In the genomic region with DNA sequence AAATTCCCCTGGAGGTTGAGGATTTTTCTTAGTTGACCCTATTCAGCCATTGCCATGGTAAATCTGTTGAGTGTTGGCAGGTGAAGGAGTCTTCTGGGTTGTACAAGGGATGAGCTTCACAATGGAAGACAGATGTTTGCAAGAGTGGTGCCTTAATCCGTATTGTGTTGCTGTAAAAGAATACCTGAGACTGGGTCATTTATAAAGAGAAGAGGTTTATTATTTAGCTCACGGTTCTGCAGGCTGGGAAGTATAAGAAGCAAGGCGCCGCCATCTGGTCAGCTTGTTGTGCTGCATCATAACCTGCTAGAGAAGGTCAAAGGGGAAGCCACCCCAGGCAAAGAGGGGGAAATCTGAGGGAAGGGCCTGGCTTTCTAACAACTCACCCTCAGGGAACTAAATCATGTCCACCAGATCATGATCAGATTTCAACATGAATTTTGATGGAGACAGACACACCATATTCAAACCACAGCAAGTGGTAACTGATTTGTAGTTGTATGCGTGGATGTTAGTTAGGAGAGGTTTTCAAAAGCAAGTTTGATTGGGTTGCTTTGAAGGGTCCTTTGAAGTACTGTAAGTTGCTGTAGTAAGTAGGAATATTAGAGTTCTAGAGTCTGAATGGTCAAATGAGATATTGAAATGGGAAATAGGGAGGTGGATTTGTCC, we compare ENCODE assay signal across 8 cellular contexts. TPM values are rescaled to one million over a fixed set of nuclear protein-coding genes. Genes with fewer than 3 reads are reported as not detected.
DNase-seq lines count a peak whose midpoint lies in the region; ATAC-seq and TF ChIP-seq lines count a peak whose summit lies in the region.

No MANE protein-coding gene starts in this region.

- H3K4me2 ChIP-seq in H9 (ENCODE audit: insufficient read depth, insufficient read length, low read length): no peak overlapping the region

- H3K14ac ChIP-seq in H9 (ENCODE audit: insufficient read depth, low read length): no peak overlapping the region

- no peak overlapping the region for H4K91ac ChIP-seq in H9 (ENCODE audit: insufficient read length, low read depth, low read length)

- no peaks in the 10 kb centered on the region for H3K36me3 ChIP-seq in lung (ENCODE audit: control insufficient read depth in 2 of 2, insufficient read depth in 2 of 2, low read length in 2 of 2)

- peak overlapping the region; percentile 1 for H3K27ac Mint-ChIP-seq in CD4-positive, alpha-beta T cell
- H3K27ac Mint-ChIP-seq in H9: peak overlapping the region in 2 of 3 experiments; percentile 73 to 81; a peak in 4 of 7 replicates

- DNase-seq in CD4-positive, alpha-beta T cell: peak; percentile 25 to 58 (median 42)
- DNase-seq in H9 (peak; percentile 73), NCI-H2196 (lab: John Stamatoyannopoulos, UW; ENCODE audit: unreplicated experiment) (peak; percentile 45), ecto neural progenitor cell (ENCODE audit: low spot score) (peak; percentile 80), lung (ENCODE audit: low spot score) (peak; percentile 62)
- DNase-seq in activated CD4-positive, alpha-beta T cell treated with anti-CD3 and anti-CD28 coated beads for 24 hours (ENCODE audit: low read depth in 2 of 2): peak; percentile 14 to 23
- DNase-seq in stimulated activated CD4-positive, alpha-beta T cell treated with anti-CD3 and anti-CD28 coated beads, TNF-alpha, amount 100 ng/mL, for 4 hours (ENCODE audit: low read depth in 3 of 3): peak; percentile 4 to 21 (median 16)

- H3K4me3 ChIP-seq in lung: no peak overlapping the region

- CTCF ChIA-PET in CD4-positive, alpha-beta T cell (lab: Charles Lee): interaction anchor here (0.8 to 1.9 kb wide), 8 partner anchors 13 to 453 kb away, joined by 3 to 9 read pairs (median 4); a partner anchor contains a TSS

- H2BK5ac ChIP-seq in H9 (ENCODE audit: insufficient read length, low read length): no peak overlapping the region

- H3K23me2 ChIP-seq in H9 (ENCODE audit: insufficient read length, low read depth, low read length, poor library complexity, severe bottlenecking): peaks cover 6% of the 10 kb centered on the region

- H3K36me3 Mint-ChIP-seq in CD4-positive, alpha-beta T cell (ENCODE audit: low read depth): peaks cover 9% of the 10 kb centered on the region
- no peaks in the 10 kb centered on the region for H3K36me3 Mint-ChIP-seq in H9 (ENCODE audit: insufficient read depth in 1 of 3, low read depth in 3 of 3)

- no peak overlapping the region for H2BK20ac ChIP-seq in H9 (ENCODE audit: low read depth, low read length, poor library complexity, severe bottlenecking)

- H2AK5ac ChIP-seq in H9 (ENCODE audit: insufficient read length, low read length): no peak overlapping the region

- H3K27ac ChIP-seq in CD4-positive, alpha-beta T cell (ENCODE audit: low read depth, low read length): no peak overlapping the region
- no peak overlapping the region for H3K27ac ChIP-seq in H9 (ENCODE audit: insufficient read length, low read depth, low read length)
- H3K27ac ChIP-seq in lung (ENCODE audit: low read depth in 1 of 2, low read length in 1 of 2): no peak overlapping the region

- H3K27me3 ChIP-seq in CD4-positive, alpha-beta T cell (ENCODE audit: control insufficient read depth, insufficient read depth, low read length): no peaks in the 10 kb centered on the region
- H3K27me3 ChIP-seq in H9 (ENCODE audit: insufficient read depth, low read length) (no peaks in the 10 kb centered on the region), lung (ENCODE audit: control insufficient read depth, insufficient read depth) (no peaks in the 10 kb centered on the region)

- no peak overlapping the region for H3K9ac ChIP-seq in H9 (ENCODE audit: extremely low read depth, insufficient read length, low read length)

- H3K18ac ChIP-seq in H9 (ENCODE audit: insufficient read length, low read depth, low read length): no peak overlapping the region

- peak; percentile 53 for TF ChIP-seq CTCF in CD4-positive, alpha-beta T cell (IDR thresholded peaks at IDR 0.05)
- TF ChIP-seq CTCF in H9 (conservative IDR thresholded peaks at IDR 0.05): peak; percentile 83
- TF ChIP-seq CTCF in lung (IDR thresholded peaks at IDR 0.05; ENCODE audit: control extremely low read depth, extremely low read depth): peak; percentile 50

- peaks cover 30% of the 10 kb centered on the region for H3K4me1 Mint-ChIP-seq in CD4-positive, alpha-beta T cell (ENCODE audit: low read depth)
- H3K4me1 Mint-ChIP-seq in H9: peaks cover 28 to 32% of the 10 kb centered on the region in 2 experiments

- no peak overlapping the region for H3K23ac ChIP-seq in H9 (ENCODE audit: insufficient read length, low read depth, low read length)

- no peaks in the 10 kb centered on the region for H4K20me1 ChIP-seq in H9 (ENCODE audit: control insufficient read depth, insufficient read depth, insufficient read length)

- POLR2A ChIA-PET in CD4-positive, alpha-beta T cell (lab: Charles Lee): interaction anchor here (0.7 to 1.4 kb wide), 3 partner anchors 30 to 679 kb away, joined by 3 to 12 read pairs (median 4); a partner anchor contains a TSS

- no peaks in the 10 kb centered on the region for H3K9me3 Mint-ChIP-seq in CD4-positive, alpha-beta T cell
- no peaks in the 10 kb centered on the region; a peak in 1 of 5 replicates for H3K9me3 Mint-ChIP-seq in H9

- no peaks in the 10 kb centered on the region; the same call in 1 of the 2 replicates for H3K4me1 ChIP-seq in H9 (ENCODE audit: insufficient read depth, low read length)
- H3K4me1 ChIP-seq in lung (ENCODE audit: control insufficient read depth in 2 of 2, insufficient read depth in 2 of 2, low read length in 2 of 2): peaks cover 1 to 19% of the 10 kb centered on the region in 2 donors

- H2BK120ac ChIP-seq in H9 (ENCODE audit: low read depth, low read length, poor library complexity, severe bottlenecking): no peak overlapping the region

- intact Hi-C loops in CD4-positive, alpha-beta T cell (cut with DNase I, micrococcal nuclease): loop anchor here (1.0 to 10.0 kb wide), 5 partner anchors 138 to 676 kb away; a partner anchor contains a TSS

- peak; percentile 25 for ATAC-seq in CD4-positive, alpha-beta T cell (ENCODE audit: poor library complexity)
- ATAC-seq in lung (ENCODE audit: insufficient read depth, low FRiP score) (no peak), HG03135 (IDR thresholded peaks at IDR 0.05; ENCODE audit: unreplicated experiment) (no peak)

- H3K79me2 ChIP-seq in H9 (ENCODE audit: insufficient read depth, low read length): no peaks in the 10 kb centered on the region; the same call in 1 of the 2 replicates

- no peak overlapping the region for H4K8ac ChIP-seq in H9 (replicated peaks; ENCODE audit: insufficient read length, low read depth, low read length)

- H3T11ph ChIP-seq in H9 (ENCODE audit: low read length): no peak overlapping the region

- H3K27me3 Mint-ChIP-seq in CD4-positive, alpha-beta T cell: peaks cover 3% of the 10 kb centered on the region
- no peaks in the 10 kb centered on the region for H3K27me3 Mint-ChIP-seq in H9 (ENCODE audit: low read depth)

- no peak overlapping the region for H3K4ac ChIP-seq in H9 (ENCODE audit: low read depth, low read length)

- peak overlapping the region; percentile 71 for H3K4me3 Mint-ChIP-seq in CD4-positive, alpha-beta T cell
- H3K4me3 Mint-ChIP-seq in H9: peak overlapping the region; percentile 30 to 96; a peak in 4 of 5 replicates

- H3K9me3 ChIP-seq in CD4-positive, alpha-beta T cell (ENCODE audit: control insufficient read depth, low read length): no peaks in the 10 kb centered on the region
- H3K9me3 ChIP-seq in H9 (ENCODE audit: control insufficient read depth, low read depth, low read length) (no peaks in the 10 kb centered on the region), lung (ENCODE audit: control insufficient read depth in 2 of 2, insufficient read depth in 1 of 2, low read length in 1 of 2) (no peaks in the 10 kb centered on the region)

- no peak overlapping the region for H2AFZ ChIP-seq in H9 (ENCODE audit: low read length)

- no peak overlapping the region for H2BK12ac ChIP-seq in H9 (ENCODE audit: insufficient read length, low read depth, low read length)

- no peak overlapping the region for H2BK15ac ChIP-seq in H9 (ENCODE audit: low read depth, low read length)

- WGBS in H9 (ENCODE audit: extremely low coverage, insufficient read length, low lambda C conversion rate): 100% methylated on average over 1 of the region's 5 CpGs
- 36 to 40% methylated on average over 5 of the region's 5 CpGs for WGBS in lung, 2 donors

- H4K5ac ChIP-seq in H9 (ENCODE audit: insufficient read length, low read depth, low read length): no peak overlapping the region

- H3K79me1 ChIP-seq in H9 (ENCODE audit: insufficient read depth, low read depth, low read length, poor library complexity, severe bottlenecking): peaks cover 3% of the 10 kb centered on the region

- no peak overlapping the region for H3K56ac ChIP-seq in H9 (ENCODE audit: insufficient read length, low read depth, low read length)

RNA-seq across cellular contexts. Expression of a gene that starts 2.5 kb away (rescaled TPM):
- 10 to 100 TPM; 69.6 to 74.7 TPM for total RNA-seq in CD4-positive, alpha-beta T cell
- total RNA-seq in H9 (2021) (164 TPM in 2 replicates), lung (100 to 1,000 TPM in 1 of 2 donors, 10 to 100 TPM in 1; 75.8 to 122 TPM)
- polyA plus RNA-seq in lung: 10 to 100 TPM in 1 of 2 donors, 1 to 10 TPM in 1; 9.4 to 25.7 TPM

Comparison
In these comparisons a context has a peak if more than half of its experiments do, and no peak if none do; other contexts are left out.
1. DNase-seq: peak in every context shown above with its lines; median percentile 80 in ecto neural progenitor cell; 73 in H9; 62 in lung; 45 in NCI-H2196; 42 in CD4-positive, alpha-beta T cell; 18 in activated CD4-positive, alpha-beta T cell treated with anti-CD3 and anti-CD28 coated beads for 24 hours; 16 in stimulated activated CD4-positive, alpha-beta T cell treated with anti-CD3 and anti-CD28 coated beads, TNF-alpha, amount 100 ng/mL, for 4 hours.